Comparison of ENCODE assay signal across 11 cellular contexts in genomic region chr17:80694992-80695912, GRCh38.
A peak's percentile ranks its signal among the peaks of the same experiment; 100 is the strongest.
DNase-seq lines count a peak whose midpoint lies in the region; ATAC-seq and TF ChIP-seq lines count a peak whose summit lies in the region.
"Had no signal": no experiment of that assay in that cellular context is flagged by ENCODE, and none has a peak within 500 bp of the region (broad histone marks: within the 10 kb centered on the region; RNA-seq: fewer than 3 reads in every experiment).

No MANE protein-coding gene starts in this region.

- DNase-seq in MCF 10A (ENCODE audit: unreplicated experiment) (no peak), breast epithelium (ENCODE audit: low spot score in 2 of 2) (no peak), head of caudate nucleus (peak in 30 of 42 donors; percentile 19 to 77 (median 58)), tibial artery (no peak), NCI-H82 (lab: John Stamatoyannopoulos, UW) (no peak)
- no peak for DNase-seq in activated CD4-positive, alpha-beta T cell treated with anti-CD3 and anti-CD28 coated beads, Interleukin-2, amount 10 ng/mL, durations not matched to agents 7 days and 5 days
- DNase-seq in stimulated activated effector memory CD8-positive, alpha-beta T cell treated with anti-CD3 and anti-CD28 coated beads, Interleukin-12 subunit alpha, Interleukin-12 subunit beta, amount 100 ng/mL, for 72 hours (ENCODE audit: low spot score in 2 of 2) = no peak
- DNase-seq: left ventricle myocardium inferior, NCI-H748 treated with DMSO at 0.1 percent for 48 hours, SW 1271 had no signal

- no peak overlapping the region for H3K27ac ChIP-seq in breast epithelium
- no peak overlapping the region for H3K27ac ChIP-seq in tibial artery
- H3K27ac ChIP-seq: left ventricle myocardium inferior had no signal

- POLR2A ChIA-PET in MCF 10A (lab: Yijun Ruan, JAX) = no interaction called here
- POLR2A ChIA-PET in activated CD4-positive, alpha-beta T cell treated with anti-CD3 and anti-CD28 coated beads, Interleukin-2, amount 10 ng/mL, durations not matched to agents 7 days and 5 days (lab: Charles Lee) = no interaction called here

- H3K27ac Mint-ChIP-seq in MCF 10A (ENCODE audit: low read depth, unreplicated experiment) = peak overlapping the region; percentile 88
- H3K27ac Mint-ChIP-seq in activated CD4-positive, alpha-beta T cell treated with anti-CD3 and anti-CD28 coated beads, Interleukin-2, amount 10 ng/mL, durations not matched to agents 7 days and 5 days = peak overlapping the region; percentile 60
- peak overlapping the region; percentile 84 for H3K27ac Mint-ChIP-seq in stimulated activated effector memory CD8-positive, alpha-beta T cell treated with anti-CD3 and anti-CD28 coated beads, Interleukin-12 subunit alpha, Interleukin-12 subunit beta, amount 100 ng/mL, for 72 hours

- H3K36me3 ChIP-seq in breast epithelium = no peaks in the 10 kb centered on the region
- no peaks in the 10 kb centered on the region for H3K36me3 ChIP-seq in tibial artery
- H3K36me3 ChIP-seq: left ventricle myocardium inferior had no signal

- ATAC-seq in stimulated activated effector memory CD8-positive, alpha-beta T cell treated with anti-CD3 and anti-CD28 coated beads, Interleukin-12 subunit alpha, Interleukin-12 subunit beta, amount 100 ng/mL, for 72 hours = peak; percentile 90
- ATAC-seq in HG02610 (IDR thresholded peaks at IDR 0.05; ENCODE audit: unreplicated experiment) = no peak

- H3K9me3 ChIP-seq in breast epithelium (no peaks in the 10 kb centered on the region), tibial artery (no peaks in the 10 kb centered on the region)
- H3K9me3 ChIP-seq: left ventricle myocardium inferior had no signal

- no TSS peak for BruUV-seq in MCF 10A (replicated peaks; lab: Mats Ljungman, UMichigan)

- peaks cover 8% of the 10 kb centered on the region for H3K9me3 Mint-ChIP-seq in MCF 10A (ENCODE audit: unreplicated experiment)
- H3K9me3 Mint-ChIP-seq in activated CD4-positive, alpha-beta T cell treated with anti-CD3 and anti-CD28 coated beads, Interleukin-2, amount 10 ng/mL, durations not matched to agents 7 days and 5 days = peaks cover 6% of the 10 kb centered on the region
- peaks cover 5% of the 10 kb centered on the region for H3K9me3 Mint-ChIP-seq in stimulated activated effector memory CD8-positive, alpha-beta T cell treated with anti-CD3 and anti-CD28 coated beads, Interleukin-12 subunit alpha, Interleukin-12 subunit beta, amount 100 ng/mL, for 72 hours

- no peak overlapping the region for H3K4me3 Mint-ChIP-seq in MCF 10A (ENCODE audit: unreplicated experiment)
- H3K4me3 Mint-ChIP-seq in activated CD4-positive, alpha-beta T cell treated with anti-CD3 and anti-CD28 coated beads, Interleukin-2, amount 10 ng/mL, durations not matched to agents 7 days and 5 days = no peak overlapping the region
- H3K4me3 Mint-ChIP-seq in stimulated activated effector memory CD8-positive, alpha-beta T cell treated with anti-CD3 and anti-CD28 coated beads, Interleukin-12 subunit alpha, Interleukin-12 subunit beta, amount 100 ng/mL, for 72 hours = peak overlapping the region; percentile 18

- intact Hi-C loops in MCF 10A (cut with micrococcal nuclease) = no loop called here
- intact Hi-C loops in breast epithelium (cut with DNase I; ENCODE audit: low total_unique reads) = no loop called here
- intact Hi-C loops in head of caudate nucleus (cut with DNase I) = no loop called here
- intact Hi-C loops in tibial artery (cut with DNase I; ENCODE audit: low total_unique reads) = loop anchor here (5.0 kb wide), 1 partner anchor 567 kb away; no protein-coding TSS in a partner anchor

- CTCF ChIA-PET in MCF 10A (lab: Yijun Ruan, JAX) = interaction anchor here (0.7 kb wide), 1 partner anchor 162 kb away, joined by 4 read pairs; no protein-coding TSS in a partner anchor
- CTCF ChIA-PET in activated CD4-positive, alpha-beta T cell treated with anti-CD3 and anti-CD28 coated beads, Interleukin-2, amount 10 ng/mL, durations not matched to agents 7 days and 5 days (lab: Charles Lee) = interaction anchor here (1.7 kb wide), 1 partner anchor 8 kb away, joined by 3 read pairs; no protein-coding TSS in a partner anchor

- no peak for TF ChIP-seq POLR2A in breast epithelium (IDR thresholded peaks at IDR 0.05)

- H3K4me3 ChIP-seq in breast epithelium (no peak overlapping the region), tibial artery (no peak overlapping the region)
- H3K4me3 ChIP-seq: left ventricle myocardium inferior had no signal

- TF ChIP-seq CTCF in MCF 10A (IDR thresholded peaks at IDR 0.05; ENCODE audit: unreplicated experiment) (no peak), breast epithelium (IDR thresholded peaks at IDR 0.05) (no peak), tibial artery (IDR thresholded peaks at IDR 0.05) (no peak)

- H3K27me3 ChIP-seq in breast epithelium (no peaks in the 10 kb centered on the region), tibial artery (no peaks in the 10 kb centered on the region)

- no peaks in the 10 kb centered on the region for H3K27me3 Mint-ChIP-seq in MCF 10A (ENCODE audit: insufficient read depth, unreplicated experiment)
- no peaks in the 10 kb centered on the region for H3K27me3 Mint-ChIP-seq in activated CD4-positive, alpha-beta T cell treated with anti-CD3 and anti-CD28 coated beads, Interleukin-2, amount 10 ng/mL, durations not matched to agents 7 days and 5 days

- no peaks in the 10 kb centered on the region for H3K36me3 Mint-ChIP-seq in MCF 10A (ENCODE audit: insufficient read depth, unreplicated experiment)
- peaks cover 21% of the 10 kb centered on the region for H3K36me3 Mint-ChIP-seq in activated CD4-positive, alpha-beta T cell treated with anti-CD3 and anti-CD28 coated beads, Interleukin-2, amount 10 ng/mL, durations not matched to agents 7 days and 5 days (ENCODE audit: low read depth)
- H3K36me3 Mint-ChIP-seq in stimulated activated effector memory CD8-positive, alpha-beta T cell treated with anti-CD3 and anti-CD28 coated beads, Interleukin-12 subunit alpha, Interleukin-12 subunit beta, amount 100 ng/mL, for 72 hours = peaks cover 7% of the 10 kb centered on the region

- H3K4me1 Mint-ChIP-seq in MCF 10A (ENCODE audit: insufficient read depth, unreplicated experiment) = peaks cover 6% of the 10 kb centered on the region
- peaks cover 54% of the 10 kb centered on the region for H3K4me1 Mint-ChIP-seq in activated CD4-positive, alpha-beta T cell treated with anti-CD3 and anti-CD28 coated beads, Interleukin-2, amount 10 ng/mL, durations not matched to agents 7 days and 5 days
- H3K4me1 Mint-ChIP-seq in stimulated activated effector memory CD8-positive, alpha-beta T cell treated with anti-CD3 and anti-CD28 coated beads, Interleukin-12 subunit alpha, Interleukin-12 subunit beta, amount 100 ng/mL, for 72 hours = peaks cover 60% of the 10 kb centered on the region

- no peaks in the 10 kb centered on the region for H3K4me1 ChIP-seq in breast epithelium
- no peaks in the 10 kb centered on the region for H3K4me1 ChIP-seq in tibial artery

Comparison
In these comparisons a context has a peak if more than half of its experiments do, and no peak if none do; other contexts are left out.
1. DNase-seq: peak in head of caudate nucleus (30 of 42); none in MCF 10A (single experiment), breast epithelium (0 of 2), activated CD4-positive, alpha-beta T cell treated with anti-CD3 and anti-CD28 coated beads, Interleukin-2, amount 10 ng/mL, durations not matched to agents 7 days and 5 days (single experiment), stimulated activated effector memory CD8-positive, alpha-beta T cell treated with anti-CD3 and anti-CD28 coated beads, Interleukin-12 subunit alpha, Interleukin-12 subunit beta, amount 100 ng/mL, for 72 hours (0 of 2), tibial artery (0 of 2) and NCI-H82 (single experiment).
2. Peak in every context shown above with its lines, with median percentiles within 50 percentile points of each other: H3K27ac Mint-ChIP-seq.